ENCODE assay signal across 8 cellular contexts in the genomic region with DNA sequence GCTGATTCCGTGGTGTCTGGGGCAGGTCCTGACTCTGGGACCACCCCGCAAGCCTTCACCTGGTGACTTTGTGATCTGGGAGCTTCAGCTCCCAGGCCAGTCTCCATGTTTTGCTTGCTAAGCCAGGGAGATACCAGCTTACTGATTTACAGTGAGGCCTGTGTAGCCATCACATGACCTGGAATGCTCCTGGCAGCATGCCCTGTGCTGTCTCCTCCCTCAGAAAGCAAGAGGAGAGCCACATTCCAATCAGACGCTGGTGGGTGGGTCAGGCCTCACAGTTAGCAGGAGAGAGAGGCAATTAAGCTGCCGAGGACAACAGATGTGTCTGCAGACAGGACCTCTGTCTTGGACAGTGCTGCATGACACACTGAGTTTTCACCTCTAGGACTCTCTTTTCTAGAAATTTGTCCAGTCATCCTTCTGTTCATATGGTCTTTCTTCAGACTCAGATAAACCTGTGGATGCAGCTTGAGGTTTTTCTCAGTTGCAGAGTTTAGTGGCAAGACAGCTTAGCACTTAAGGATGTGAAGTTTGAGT. TPM values are rescaled to one million over a fixed set of nuclear protein-coding genes. Genes with fewer than 3 reads are reported as not detected.
DNase-seq lines count a peak whose midpoint lies in the region; ATAC-seq and TF ChIP-seq lines count a peak whose summit lies in the region.

No MANE protein-coding gene starts in this region.

- no peaks in the 10 kb centered on the region for H3K9me3 ChIP-seq in SK-N-SH

- H3K27me3 ChIP-seq in SK-N-SH (ENCODE audit: insufficient read depth): no peaks in the 10 kb centered on the region

- CTCF ChIA-PET in SK-N-SH (lab: Yijun Ruan, JAX): interaction anchor here (0.8 to 9.4 kb wide), 10 partner anchors 25 to 250 kb away, joined by 3 to 120 read pairs (median 5); a partner anchor contains a TSS

- TF ChIP-seq EP300 in SK-N-SH (IDR thresholded peaks at IDR 0.05; ENCODE audit: borderline replicate concordance in 1 of 2, low read depth in 1 of 2, low read length in 1 of 2): peak in 1 of 2 experiments; percentile 42; a peak in 1 of 4 replicates

- H4K20me1 ChIP-seq in SK-N-SH (ENCODE audit: insufficient read depth): no peaks in the 10 kb centered on the region

- peak overlapping the region; percentile 83 to 96 for H3K27ac ChIP-seq in SK-N-SH (ENCODE audit: low read depth in 2 of 2, low read length in 1 of 2)

- DNase-seq in AG08396 (ENCODE audit: low spot score) (peak; percentile 85), M059J (ENCODE audit: low read depth) (peak; percentile 90), SK-N-SH (peak; percentile 88), foreskin fibroblast (peak; percentile 92 to 96), omental fat pad (ENCODE audit: low spot score) (peak; percentile 63), SKM-1 treated with dmso at 0.1 percent for 144 hours (lab: John Stamatoyannopoulos, UW; ENCODE audit: unreplicated experiment) (no peak)
- no peak for DNase-seq in effector CD8-positive, alpha-beta T cell (lab: John Stamatoyannopoulos, UW)

- peak overlapping the region; percentile 69 for H3K4me2 ChIP-seq in SK-N-SH

- no peak for TF ChIP-seq CTCF in SK-N-SH (IDR thresholded peaks at IDR 0.05)
- TF ChIP-seq CTCF in foreskin fibroblast (IDR thresholded peaks at IDR 0.05; ENCODE audit: low read depth, low read length): no peak
- no peak for TF ChIP-seq CTCF in omental fat pad (IDR thresholded peaks at IDR 0.05)

- no peaks in the 10 kb centered on the region for H3K79me2 ChIP-seq in SK-N-SH (ENCODE audit: insufficient read depth)

- no peaks in the 10 kb centered on the region for H3K9me2 ChIP-seq in SK-N-SH

- peak; percentile 83 for ATAC-seq in omental fat pad (ENCODE audit: low FRiP score)
- no peak for ATAC-seq in GM21381 (IDR thresholded peaks at IDR 0.05; ENCODE audit: unreplicated experiment)

- H3K4me3 ChIP-seq in SK-N-SH (ENCODE audit: low read depth in 2 of 2, low read length in 1 of 2) (no peak overlapping the region; a peak in 1 of 4 replicates), foreskin fibroblast (ENCODE audit: low read depth in 1 of 2, low read length in 2 of 2) (no peak overlapping the region)

- TF ChIP-seq RAD21 in SK-N-SH (IDR thresholded peaks at IDR 0.05; ENCODE audit: low read length): no peak

- peak overlapping the region; percentile 99 for H2AFZ ChIP-seq in SK-N-SH (ENCODE audit: low read depth)

- no peaks in the 10 kb centered on the region for H3K36me3 ChIP-seq in SK-N-SH (replicated peaks in 1 of 2; ENCODE audit: control insufficient read depth in 1 of 2, insufficient read depth in 2 of 2, low read length in 1 of 2)

- WGBS in SK-N-SH (ENCODE audit: low lambda C conversion rate): 26% methylated on average over 3 of the region's 4 CpGs

- POLR2A ChIA-PET in SK-N-SH (lab: Yijun Ruan, JAX): interaction anchor here (0.7 to 2.5 kb wide), 10 partner anchors 9 to 303 kb away, joined by 3 to 33 read pairs (median 4); a partner anchor contains a TSS

- H3F3A ChIP-seq in SK-N-SH (replicated peaks; ENCODE audit: insufficient read depth): peaks cover 13% of the 10 kb centered on the region

- peak overlapping the region; percentile 54; the same call in 1 of the 2 replicates for H3K9ac ChIP-seq in SK-N-SH

- H3K4me1 ChIP-seq in SK-N-SH (ENCODE audit: control insufficient read depth in 1 of 2, insufficient read depth in 2 of 2, low read depth in 1 of 2, low read length in 1 of 2): peaks cover 22 to 23% of the 10 kb centered on the region in 2 experiments

TF ChIP-seq in SK-N-SH, 30 proteins besides CTCF, POLR2A, EP300 and RAD21 (continues in another document):
- TF ChIP-seq, protein P1, sequence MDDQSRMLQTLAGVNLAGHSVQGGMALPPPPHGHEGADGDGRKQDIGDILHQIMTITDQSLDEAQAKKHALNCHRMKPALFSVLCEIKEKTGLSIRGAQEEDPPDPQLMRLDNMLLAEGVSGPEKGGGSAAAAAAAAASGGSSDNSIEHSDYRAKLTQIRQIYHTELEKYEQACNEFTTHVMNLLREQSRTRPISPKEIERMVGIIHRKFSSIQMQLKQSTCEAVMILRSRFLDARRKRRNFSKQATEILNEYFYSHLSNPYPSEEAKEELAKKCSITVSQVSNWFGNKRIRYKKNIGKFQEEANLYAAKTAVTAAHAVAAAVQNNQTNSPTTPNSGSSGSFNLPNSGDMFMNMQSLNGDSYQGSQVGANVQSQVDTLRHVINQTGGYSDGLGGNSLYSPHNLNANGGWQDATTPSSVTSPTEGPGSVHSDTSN (IDR thresholded peaks at IDR 0.05): no peak
- TF ChIP-seq TCF12 (IDR thresholded peaks at IDR 0.05) (peak; percentile 48; the same call in 1 of the 2 replicates), FOXJ3 (CRISPR knock-in tag; IDR thresholded peaks at IDR 0.05) (no peak), MXI1 (IDR thresholded peaks at IDR 0.05; ENCODE audit: low read depth, low read length) (peak; percentile 88; the same call in 1 of the 2 replicates), FOSL2 (IDR thresholded peaks at IDR 0.05; ENCODE audit: borderline replicate concordance, low read depth) (no peak), EZH2phosphoT487 (IDR thresholded peaks at IDR 0.05; ENCODE audit: borderline replicate concordance, low read depth) (no peak), NFIC (IDR thresholded peaks at IDR 0.05; ENCODE audit: borderline replicate concordance) (peak; percentile 81), SIN3A (IDR thresholded peaks at IDR 0.05; ENCODE audit: borderline replicate concordance, low read depth, low read length) (0 out of 2 replicates have a peak, but pooled peaks have one; percentile 14), POLR2AphosphoS5 (IDR thresholded peaks at IDR 0.05; ENCODE audit: low read depth, low read length) (peak; percentile 87), FOXM1 (IDR thresholded peaks at IDR 0.05; ENCODE audit: low read depth) (no peak), RCOR1 (IDR thresholded peaks at IDR 0.05; ENCODE audit: low read length) (peak; percentile 63), YY1 (IDR thresholded peaks at IDR 0.05; ENCODE audit: low read depth) (peak; percentile 66; the same call in 1 of the 2 replicates), GABPA (IDR thresholded peaks at IDR 0.05; ENCODE audit: low read depth) (no peak), NRF1 (IDR thresholded peaks at IDR 0.05; ENCODE audit: low read depth, low read length) (no peak), TAF1 (IDR thresholded peaks at IDR 0.05; ENCODE audit: borderline replicate concordance, low read depth, low read length) (peak; percentile 53; the same call in 1 of the 2 replicates), JUND (IDR thresholded peaks at IDR 0.05) (no peak)
- TF ChIP-seq, protein P2, sequence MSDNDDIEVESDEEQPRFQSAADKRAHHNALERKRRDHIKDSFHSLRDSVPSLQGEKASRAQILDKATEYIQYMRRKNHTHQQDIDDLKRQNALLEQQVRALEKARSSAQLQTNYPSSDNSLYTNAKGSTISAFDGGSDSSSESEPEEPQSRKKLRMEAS (IDR thresholded peaks at IDR 0.05; ENCODE audit: low read depth): peak; percentile 80
- TF ChIP-seq, protein P3, sequence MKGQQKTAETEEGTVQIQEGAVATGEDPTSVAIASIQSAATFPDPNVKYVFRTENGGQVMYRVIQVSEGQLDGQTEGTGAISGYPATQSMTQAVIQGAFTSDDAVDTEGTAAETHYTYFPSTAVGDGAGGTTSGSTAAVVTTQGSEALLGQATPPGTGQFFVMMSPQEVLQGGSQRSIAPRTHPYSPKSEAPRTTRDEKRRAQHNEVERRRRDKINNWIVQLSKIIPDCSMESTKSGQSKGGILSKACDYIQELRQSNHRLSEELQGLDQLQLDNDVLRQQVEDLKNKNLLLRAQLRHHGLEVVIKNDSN (IDR thresholded peaks at IDR 0.05; ENCODE audit: borderline replicate concordance, low read depth): peak; percentile 92
- TF ChIP-seq, protein P4, sequence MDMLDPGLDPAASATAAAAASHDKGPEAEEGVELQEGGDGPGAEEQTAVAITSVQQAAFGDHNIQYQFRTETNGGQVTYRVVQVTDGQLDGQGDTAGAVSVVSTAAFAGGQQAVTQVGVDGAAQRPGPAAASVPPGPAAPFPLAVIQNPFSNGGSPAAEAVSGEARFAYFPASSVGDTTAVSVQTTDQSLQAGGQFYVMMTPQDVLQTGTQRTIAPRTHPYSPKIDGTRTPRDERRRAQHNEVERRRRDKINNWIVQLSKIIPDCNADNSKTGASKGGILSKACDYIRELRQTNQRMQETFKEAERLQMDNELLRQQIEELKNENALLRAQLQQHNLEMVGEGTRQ (IDR thresholded peaks at IDR 0.05; ENCODE audit: borderline replicate concordance, low read depth, low read length): peak; percentile 74
- TF ChIP-seq, protein P5, sequence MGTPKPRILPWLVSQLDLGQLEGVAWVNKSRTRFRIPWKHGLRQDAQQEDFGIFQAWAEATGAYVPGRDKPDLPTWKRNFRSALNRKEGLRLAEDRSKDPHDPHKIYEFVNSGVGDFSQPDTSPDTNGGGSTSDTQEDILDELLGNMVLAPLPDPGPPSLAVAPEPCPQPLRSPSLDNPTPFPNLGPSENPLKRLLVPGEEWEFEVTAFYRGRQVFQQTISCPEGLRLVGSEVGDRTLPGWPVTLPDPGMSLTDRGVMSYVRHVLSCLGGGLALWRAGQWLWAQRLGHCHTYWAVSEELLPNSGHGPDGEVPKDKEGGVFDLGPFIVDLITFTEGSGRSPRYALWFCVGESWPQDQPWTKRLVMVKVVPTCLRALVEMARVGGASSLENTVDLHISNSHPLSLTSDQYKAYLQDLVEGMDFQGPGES (IDR thresholded peaks at IDR 0.05; ENCODE audit: low read depth, low read length): no peak

RNA-seq across cellular contexts. Expression of a gene that starts 24.4 kb away (rescaled TPM):
- total RNA-seq in M059J (2014; rRNA removed; shearing (Covaris generic)): 14.1 and 20.3 TPM in 2 replicates
- polyA plus RNA-seq in SK-N-SH (2012; rRNA removed): 4.6 and 6.0 TPM in 2 replicates
- 7.0 and 7.4 TPM in 2 replicates for polyA plus RNA-seq in SK-N-SH (2012; cell fraction: cytosol; rRNA removed)
- polyA plus RNA-seq in SK-N-SH (2012; cell fraction: nucleus; rRNA removed): 7.0 and 8.1 TPM in 2 replicates
- 10 to 100 TPM; 10.9 to 18.4 (median 15.9) TPM for total RNA-seq in omental fat pad

RNA-seq across cellular contexts. Expression of a gene that starts 37.0 kb away (rescaled TPM):
- 8.2 and 12.0 TPM in 2 replicates for total RNA-seq in M059J (2014; rRNA removed; shearing (Covaris generic))
- 17.4 and 17.5 TPM in 2 replicates for polyA plus RNA-seq in SK-N-SH (2012; rRNA removed)
- 11.3 and 13.9 TPM in 2 replicates for polyA plus RNA-seq in SK-N-SH (2012; cell fraction: cytosol; rRNA removed)
- 22.3 and 27.6 TPM in 2 replicates for polyA plus RNA-seq in SK-N-SH (2012; cell fraction: nucleus; rRNA removed)
- 1 to 10 TPM; 2.3 to 3.9 (median 2.5) TPM for total RNA-seq in omental fat pad

RNA-seq across cellular contexts. Expression of a gene that starts 49.2 kb away (rescaled TPM):
- total RNA-seq in M059J (2014; rRNA removed; shearing (Covaris generic)): 6.5 and 9.1 TPM in 2 replicates
- 0.82 and 0.89 TPM in 2 replicates for polyA plus RNA-seq in SK-N-SH (2012; rRNA removed)
- 1.0 TPM in 2 replicates for polyA plus RNA-seq in SK-N-SH (2012; cell fraction: cytosol; rRNA removed)
- 1.1 and 1.4 TPM in 2 replicates for polyA plus RNA-seq in SK-N-SH (2012; cell fraction: nucleus; rRNA removed)
- total RNA-seq in omental fat pad: 10 to 100 TPM; 44.1 to 58.5 (median 46.9) TPM

RNA-seq across cellular contexts. Expression of a gene that starts 58.2 kb away (rescaled TPM):
- total RNA-seq in M059J (2014; rRNA removed; shearing (Covaris generic)): not detected in 2 replicates
- polyA plus RNA-seq in SK-N-SH (2012; rRNA removed): 0.16 TPM in 1 of 2 replicates, not detected in the other
- polyA plus RNA-seq in SK-N-SH (2012; cell fraction: cytosol; rRNA removed): 0.09 TPM in 1 of 2 replicates, not detected in the other
- 0.29 TPM in 1 of 2 replicates, not detected in the other for polyA plus RNA-seq in SK-N-SH (2012; cell fraction: nucleus; rRNA removed)
- 1 to 10 TPM in 1 of 4 donors, not detected in 3; 1.1 TPM for total RNA-seq in omental fat pad

Comparison
In these comparisons a context has a peak if more than half of its experiments do, and no peak if none do; other contexts are left out.
1. DNase-seq: peak in AG08396 (single experiment), M059J (single experiment), SK-N-SH (single experiment), foreskin fibroblast (2 of 2) and omental fat pad (single experiment); none in SKM-1 treated with dmso at 0.1 percent for 144 hours (single experiment) and effector CD8-positive, alpha-beta T cell (single experiment).